ENCODE assay signal across 1 cellular context in the genomic region with DNA sequence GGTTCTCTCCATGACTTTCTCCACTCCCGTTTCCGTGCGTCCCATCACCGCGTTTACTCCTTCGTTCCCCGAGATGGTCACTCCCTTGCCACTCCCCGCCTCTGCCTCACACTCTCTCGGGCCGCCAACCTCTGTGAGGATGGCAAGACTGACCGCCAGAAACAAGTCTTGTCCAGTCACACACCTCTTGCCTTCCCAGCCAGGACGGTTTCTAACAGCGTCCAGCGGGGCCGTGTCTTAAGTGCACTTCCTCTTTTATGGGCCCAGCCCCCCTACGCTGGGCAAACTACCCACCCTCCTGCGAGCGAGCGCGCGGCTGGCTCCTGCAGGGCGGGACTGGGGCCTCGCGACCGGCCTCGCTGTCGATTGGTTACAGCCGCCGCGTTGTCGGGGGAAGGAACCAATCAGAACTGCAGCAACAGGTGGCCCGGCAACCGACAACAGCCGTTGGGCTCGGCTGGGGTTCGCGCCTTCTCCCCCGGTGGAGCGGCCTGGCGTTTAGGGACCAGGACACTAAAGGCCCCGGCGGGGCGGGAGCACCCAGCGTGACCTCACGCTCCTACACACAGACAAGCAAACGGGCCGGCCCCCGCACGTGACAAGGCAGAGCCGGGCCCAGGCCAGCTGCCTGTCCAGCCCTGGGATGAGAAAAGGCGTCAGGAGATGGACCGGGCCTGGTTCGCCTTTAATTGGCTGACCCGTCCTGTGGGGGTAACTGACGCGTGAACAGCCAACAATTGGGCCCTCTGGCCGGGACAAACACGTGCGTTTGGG.
TF ChIP-seq lines count a peak whose summit lies in the region.

No MANE protein-coding gene starts in this region.

TF ChIP-seq in K562, 482 proteins besides CTCF, POLR2A, EP300 and RAD21 (continued from another document and continues in another):
- TF ChIP-seq ZFP91 (CRISPR knock-in tag; IDR thresholded peaks at IDR 0.05): peak; percentile 51; the same call in 1 of the 2 replicates
- no peak; a peak in 1 of 4 replicates for TF ChIP-seq NONO (IDR thresholded peaks at IDR 0.05; ENCODE audit: low read depth in 2 of 2, low read length in 1 of 2)
- TF ChIP-seq, protein P1, sequence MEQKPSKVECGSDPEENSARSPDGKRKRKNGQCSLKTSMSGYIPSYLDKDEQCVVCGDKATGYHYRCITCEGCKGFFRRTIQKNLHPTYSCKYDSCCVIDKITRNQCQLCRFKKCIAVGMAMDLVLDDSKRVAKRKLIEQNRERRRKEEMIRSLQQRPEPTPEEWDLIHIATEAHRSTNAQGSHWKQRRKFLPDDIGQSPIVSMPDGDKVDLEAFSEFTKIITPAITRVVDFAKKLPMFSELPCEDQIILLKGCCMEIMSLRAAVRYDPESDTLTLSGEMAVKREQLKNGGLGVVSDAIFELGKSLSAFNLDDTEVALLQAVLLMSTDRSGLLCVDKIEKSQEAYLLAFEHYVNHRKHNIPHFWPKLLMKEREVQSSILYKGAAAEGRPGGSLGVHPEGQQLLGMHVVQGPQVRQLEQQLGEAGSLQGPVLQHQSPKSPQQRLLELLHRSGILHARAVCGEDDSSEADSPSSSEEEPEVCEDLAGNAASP (IDR thresholded peaks at IDR 0.05): no peak
- 0 out of 2 replicates have a peak, but pooled peaks have one; percentile 45 for TF ChIP-seq ZNF282 (CRISPR knock-in tag; IDR thresholded peaks at IDR 0.05)
- TF ChIP-seq SMAD4 (CRISPR knock-in tag; conservative IDR thresholded peaks at IDR 0.05): peak; percentile 94
- no peak for TF ChIP-seq ELF2 (CRISPR knock-in tag; IDR thresholded peaks at IDR 0.05)
- TF ChIP-seq, protein P2, sequence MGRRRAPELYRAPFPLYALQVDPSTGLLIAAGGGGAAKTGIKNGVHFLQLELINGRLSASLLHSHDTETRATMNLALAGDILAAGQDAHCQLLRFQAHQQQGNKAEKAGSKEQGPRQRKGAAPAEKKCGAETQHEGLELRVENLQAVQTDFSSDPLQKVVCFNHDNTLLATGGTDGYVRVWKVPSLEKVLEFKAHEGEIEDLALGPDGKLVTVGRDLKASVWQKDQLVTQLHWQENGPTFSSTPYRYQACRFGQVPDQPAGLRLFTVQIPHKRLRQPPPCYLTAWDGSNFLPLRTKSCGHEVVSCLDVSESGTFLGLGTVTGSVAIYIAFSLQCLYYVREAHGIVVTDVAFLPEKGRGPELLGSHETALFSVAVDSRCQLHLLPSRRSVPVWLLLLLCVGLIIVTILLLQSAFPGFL (CRISPR knock-in tag; IDR thresholded peaks at IDR 0.05): no peak
- TF ChIP-seq IFI16 (CRISPR knock-in tag; IDR thresholded peaks at IDR 0.05): no peak
- peak; percentile 17 to 85; a peak in 2 of 4 replicates for TF ChIP-seq FOXA3 (CRISPR knock-in tag; conservative IDR thresholded peaks at IDR 0.05 in 1 of 2, IDR thresholded peaks at IDR 0.05 in 1 of 2)
- no peak for TF ChIP-seq ZNF174 (CRISPR knock-in tag; IDR thresholded peaks at IDR 0.05)
- peak; percentile 49; the same call in 1 of the 2 replicates for TF ChIP-seq NR2C2 (CRISPR knock-in tag; IDR thresholded peaks at IDR 0.05)
- peak; percentile 90 for TF ChIP-seq NR2C2 (tag; IDR thresholded peaks at IDR 0.05)
- TF ChIP-seq E2F5 (CRISPR knock-in tag; IDR thresholded peaks at IDR 0.05): 0 out of 2 replicates have a peak, but pooled peaks have one; percentile 15
- TF ChIP-seq OTX1 (CRISPR knock-in tag; IDR thresholded peaks at IDR 0.05): peak; percentile 95
- peak; percentile 89 for TF ChIP-seq RFX1 (IDR thresholded peaks at IDR 0.05)
- no peak for TF ChIP-seq REST (CRISPR knock-in tag; IDR thresholded peaks at IDR 0.05; ENCODE audit: low read depth)
- peak; percentile 93 for TF ChIP-seq RREB1 (CRISPR knock-in tag; IDR thresholded peaks at IDR 0.05)
- TF ChIP-seq PPARD (CRISPR knock-in tag; IDR thresholded peaks at IDR 0.05): no peak
- TF ChIP-seq, protein P3, sequence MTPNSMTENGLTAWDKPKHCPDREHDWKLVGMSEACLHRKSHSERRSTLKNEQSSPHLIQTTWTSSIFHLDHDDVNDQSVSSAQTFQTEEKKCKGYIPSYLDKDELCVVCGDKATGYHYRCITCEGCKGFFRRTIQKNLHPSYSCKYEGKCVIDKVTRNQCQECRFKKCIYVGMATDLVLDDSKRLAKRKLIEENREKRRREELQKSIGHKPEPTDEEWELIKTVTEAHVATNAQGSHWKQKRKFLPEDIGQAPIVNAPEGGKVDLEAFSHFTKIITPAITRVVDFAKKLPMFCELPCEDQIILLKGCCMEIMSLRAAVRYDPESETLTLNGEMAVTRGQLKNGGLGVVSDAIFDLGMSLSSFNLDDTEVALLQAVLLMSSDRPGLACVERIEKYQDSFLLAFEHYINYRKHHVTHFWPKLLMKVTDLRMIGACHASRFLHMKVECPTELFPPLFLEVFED (CRISPR knock-in tag; conservative IDR thresholded peaks at IDR 0.05): peak; percentile 90
- TF ChIP-seq ZSCAN32 (CRISPR knock-in tag; IDR thresholded peaks at IDR 0.05): peak; percentile 57; the same call in 1 of the 2 replicates
- no peak for TF ChIP-seq MCM5 (IDR thresholded peaks at IDR 0.05; ENCODE audit: low read depth)
- TF ChIP-seq HMG20A (CRISPR knock-in tag; conservative IDR thresholded peaks at IDR 0.05): no peak
- peak; percentile 31; the same call in 1 of the 2 replicates for TF ChIP-seq KLF16 (IDR thresholded peaks at IDR 0.05)
- no peak; the same call in 1 of the 2 replicates for TF ChIP-seq ZNF224 (CRISPR knock-in tag; IDR thresholded peaks at IDR 0.05)
- TF ChIP-seq RFX5 (IDR thresholded peaks at IDR 0.05; ENCODE audit: low read depth, low read length): peak; percentile 58; the same call in 1 of the 2 replicates
- TF ChIP-seq, protein P4, sequence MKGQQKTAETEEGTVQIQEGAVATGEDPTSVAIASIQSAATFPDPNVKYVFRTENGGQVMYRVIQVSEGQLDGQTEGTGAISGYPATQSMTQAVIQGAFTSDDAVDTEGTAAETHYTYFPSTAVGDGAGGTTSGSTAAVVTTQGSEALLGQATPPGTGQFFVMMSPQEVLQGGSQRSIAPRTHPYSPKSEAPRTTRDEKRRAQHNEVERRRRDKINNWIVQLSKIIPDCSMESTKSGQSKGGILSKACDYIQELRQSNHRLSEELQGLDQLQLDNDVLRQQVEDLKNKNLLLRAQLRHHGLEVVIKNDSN (CRISPR knock-in tag; IDR thresholded peaks at IDR 0.05): peak; percentile 99
- TF ChIP-seq SP1 (CRISPR knock-in tag; IDR thresholded peaks at IDR 0.05): peak; percentile 96
- peak; percentile 71 to 80; a peak in 3 of 4 replicates for TF ChIP-seq MLLT1 (IDR thresholded peaks at IDR 0.05)
- no peak for TF ChIP-seq ZBED1 (IDR thresholded peaks at IDR 0.05)
- peak; percentile 82 for TF ChIP-seq FOS (IDR thresholded peaks at IDR 0.05; ENCODE audit: extremely low read depth, insufficient read length)
- no peak for TF ChIP-seq EWSR1 (IDR thresholded peaks at IDR 0.05; ENCODE audit: borderline replicate concordance, low read depth, partially characterized antibody)
- TF ChIP-seq ZNF668 (CRISPR knock-in tag; IDR thresholded peaks at IDR 0.05): peak; percentile 82; the same call in 1 of the 2 replicates
- TF ChIP-seq ZNF780A (CRISPR knock-in tag; IDR thresholded peaks at IDR 0.05): no peak
- TF ChIP-seq LCOR (CRISPR knock-in tag; IDR thresholded peaks at IDR 0.05): peak; percentile 96
- no peak for TF ChIP-seq MECOM (CRISPR knock-in tag; IDR thresholded peaks at IDR 0.05)
